10 cellular contexts compared by ENCODE assay signal in genomic region chr1:164560504-164560903, GRCh38. TPM values are rescaled to one million over a fixed set of nuclear protein-coding genes. Genes with fewer than 3 reads are reported as not detected.
A peak's percentile ranks its signal among the peaks of the same experiment; 100 is the strongest.
DNase-seq lines count a peak whose midpoint lies in the region; FAIRE-seq and TF ChIP-seq lines count a peak whose summit lies in the region.
"Had no signal": no experiment of that assay in that cellular context is flagged by ENCODE, and none has a peak within 500 bp of the region (broad histone marks: within the 10 kb centered on the region; RNA-seq: fewer than 3 reads in every experiment).

No MANE protein-coding gene starts in this region.

- H3K4me2 ChIP-seq in astrocyte (ENCODE audit: low read length), result peak overlapping the region; percentile 94

- H3K79me2 ChIP-seq in astrocyte (ENCODE audit: insufficient read depth, low read length), result peaks cover 53% of the 10 kb centered on the region

- H3K4me3 Mint-ChIP-seq in astrocyte (ENCODE audit: unreplicated experiment), result peak overlapping the region; percentile 94

- peak overlapping the region; percentile 67 for H3K27ac ChIP-seq in astrocyte (ENCODE audit: low read depth, low read length)

- peak overlapping the region; percentile 83 for H3K27ac Mint-ChIP-seq in astrocyte (ENCODE audit: unreplicated experiment)

- H3K4me1 ChIP-seq in HAP-1, result peaks cover 37% of the 10 kb centered on the region
- peaks cover 3% of the 10 kb centered on the region for H3K4me1 ChIP-seq in astrocyte (ENCODE audit: insufficient read depth, low read length)

- H3K9me3 Mint-ChIP-seq in astrocyte (ENCODE audit: unreplicated experiment), result no peaks in the 10 kb centered on the region

- DNase-seq in HAP-1 (ENCODE audit: low spot score in 2 of 2), result no peak
- DNase-seq in astrocyte (ENCODE audit: low read depth), result no peak
- DNase-seq in skeletal muscle cell (ENCODE audit: low read depth), result no peak
- no peak for DNase-seq in HK-2 (ENCODE audit: unreplicated experiment)
- no peak for DNase-seq in G401 (ENCODE audit: low spot score)
- DNase-seq in middle frontal gyrus (ENCODE audit: extremely low spot score, low spot score), result no peak
- no peak for DNase-seq in iPS-NIHi11 (ENCODE audit: low spot score)
- DNase-seq: activated CD8-positive, alpha-beta memory T cell treated with anti-CD3 and anti-CD28 coated beads, Interleukin-2, amount 50 U/mL, for 4 hours; NCI-H2029 treated with DMSO at 0.1 percent for 48 hours had no signal

- peak; percentile 90 for FAIRE-seq in astrocyte (lab: Jason Lieb, UNC)

- peak overlapping the region; percentile 86 for H3K9ac ChIP-seq in astrocyte (ENCODE audit: low read length)

- H3K36me3 Mint-ChIP-seq in astrocyte (ENCODE audit: low read depth, unreplicated experiment), result no peaks in the 10 kb centered on the region

- H3K9me3 ChIP-seq in HAP-1, result no peaks in the 10 kb centered on the region
- H3K9me3 ChIP-seq in astrocyte (ENCODE audit: insufficient read depth, low read depth, low read length), result no peaks in the 10 kb centered on the region

- H3K27me3 Mint-ChIP-seq in astrocyte (ENCODE audit: low read depth, unreplicated experiment), result no peaks in the 10 kb centered on the region

- no peak for TF ChIP-seq CTCF in astrocyte (IDR thresholded peaks at IDR 0.05; ENCODE audit: insufficient read depth, low read depth, low read length)

- H4K20me1 ChIP-seq in astrocyte (ENCODE audit: insufficient read depth, low read length), result no peaks in the 10 kb centered on the region

- H2AFZ ChIP-seq in astrocyte (ENCODE audit: low read depth, low read length), result no peak overlapping the region

- peaks cover 19% of the 10 kb centered on the region for H3K4me1 Mint-ChIP-seq in astrocyte (ENCODE audit: low read depth, unreplicated experiment)

- in situ Hi-C loops in HAP-1 (cut with MboI; ENCODE audit: low sequenced_read_pairs), result no loop called here
- in situ Hi-C loops in G401 (cut with HindIII; ENCODE audit: low sequenced_read_pairs), result no loop called here

- H3K27me3 ChIP-seq in HAP-1 (ENCODE audit: low read depth) (no peaks in the 10 kb centered on the region), astrocyte (ENCODE audit: insufficient read depth, low read length) (no peaks in the 10 kb centered on the region)

- H3K4me3 ChIP-seq in HAP-1, result peak overlapping the region; percentile 40
- H3K4me3 ChIP-seq in astrocyte (ENCODE audit: insufficient read depth, low read depth, low read length), result peak overlapping the region; percentile 79
- H3K4me3 ChIP-seq in iPS-11a (ENCODE audit: low read depth, low read length), result peak overlapping the region; percentile 92
- H3K4me3 ChIP-seq in skeletal muscle cell (ENCODE audit: low read depth, low read length), result peak overlapping the region; percentile 64

- H3K36me3 ChIP-seq in HAP-1 (replicated peaks) (no peaks in the 10 kb centered on the region), astrocyte (ENCODE audit: insufficient read depth, low read length) (no peaks in the 10 kb centered on the region)

RNA-seq across cellular contexts. Expression of gene PBX1, which starts 1.5 kb away (rescaled TPM):
- total RNA-seq in astrocyte, result 34.2 and 37.2 TPM in 2 replicates
- not detected in 2 replicates for total RNA-seq in G401 (2014; rRNA removed; shearing (Covaris generic))

Comparison
In these comparisons a context has a peak if more than half of its experiments do, and no peak if none do; other contexts are left out.
1. H3K4me3 ChIP-seq: peak in every context shown above with its lines; median percentile 92 in iPS-11a; 79 in astrocyte; 64 in skeletal muscle cell; 40 in HAP-1.
2. RNA of gene PBX1, which starts 1.5 kb away (total RNA-seq): 34.2 to 37.2 TPM in astrocyte; not detected in G401; every median in the first group is over 10 times any median in the second.